ENCODE assay signal across 1 cellular context in genomic region chr2:157929871-157930667, GRCh38.
TF ChIP-seq lines count a peak whose summit lies in the region.

No MANE protein-coding gene starts in this region.

TF ChIP-seq in K562, 482 proteins besides CTCF, POLR2A, EP300 and RAD21 (continued from another document and continues in another):
- TF ChIP-seq ARID3B (CRISPR knock-in tag; IDR thresholded peaks at IDR 0.05; ENCODE audit: borderline replicate concordance) (0 out of 2 replicates have a peak, but pooled peaks have one; percentile 82), HDAC3 (IDR thresholded peaks at IDR 0.05; ENCODE audit: borderline replicate concordance, partially characterized antibody) (peak; percentile 99), TBP (optimal IDR thresholded peaks at IDR 0.05; ENCODE audit: low read depth, low read length) (no peak), TFE3 (CRISPR knock-in tag; IDR thresholded peaks at IDR 0.05) (no peak; the same call in 1 of the 2 replicates), CBX2 (IDR thresholded peaks at IDR 0.05; ENCODE audit: insufficient read depth, low read length, poor library complexity, severe bottlenecking) (no peak), ZNF639 (CRISPR knock-in tag; conservative IDR thresholded peaks at IDR 0.05 in 1 of 2, IDR thresholded peaks at IDR 0.05 in 1 of 2) (peak in 1 of 2 experiments; percentile 97; a peak in 2 of 4 replicates), SP2 (IDR thresholded peaks at IDR 0.05; ENCODE audit: extremely low read depth, low read depth, low read length, poor library complexity, severe bottlenecking) (no peak), ZNF217 (CRISPR knock-in tag; IDR thresholded peaks at IDR 0.05) (no peak), POLR2AphosphoS5 (IDR thresholded peaks at IDR 0.05; ENCODE audit: control insufficient read depth, insufficient read depth, low read depth, low read length) (peak; percentile 99), BRF2 (IDR thresholded peaks at IDR 0.05; ENCODE audit: borderline replicate concordance, insufficient read depth, insufficient read length) (no peak), GATAD2A (IDR thresholded peaks at IDR 0.05) (peak; percentile 85), ZNF174 (CRISPR knock-in tag; IDR thresholded peaks at IDR 0.05) (no peak), CBFA2T2 (conservative IDR thresholded peaks at IDR 0.05) (peak; percentile 100), KLF6 (CRISPR knock-in tag; IDR thresholded peaks at IDR 0.05; ENCODE audit: borderline replicate concordance) (peak; percentile 93), KLF10 (CRISPR knock-in tag; IDR thresholded peaks at IDR 0.05) (no peak), C11orf30 (IDR thresholded peaks at IDR 0.05; ENCODE audit: low read depth) (peak; percentile 76), FOXA1 (IDR thresholded peaks at IDR 0.05; ENCODE audit: borderline replicate concordance) (peak; percentile 97), HMG20B (CRISPR knock-in tag; IDR thresholded peaks at IDR 0.05) (no peak), NR1H2 (CRISPR knock-in tag; IDR thresholded peaks at IDR 0.05) (no peak), ETV5 (CRISPR knock-in tag; IDR thresholded peaks at IDR 0.05; ENCODE audit: low read depth) (no peak; the same call in 1 of the 2 replicates), ZNF717 (CRISPR knock-in tag; IDR thresholded peaks at IDR 0.05) (no peak), ZSCAN32 (CRISPR knock-in tag; IDR thresholded peaks at IDR 0.05) (peak; percentile 86), HLTF (IDR thresholded peaks at IDR 0.05) (peak; percentile 88), KDM5B (IDR thresholded peaks at IDR 0.05; ENCODE audit: insufficient replicate concordance, low read depth, low read length) (no peak)
- TF ChIP-seq, protein P1, sequence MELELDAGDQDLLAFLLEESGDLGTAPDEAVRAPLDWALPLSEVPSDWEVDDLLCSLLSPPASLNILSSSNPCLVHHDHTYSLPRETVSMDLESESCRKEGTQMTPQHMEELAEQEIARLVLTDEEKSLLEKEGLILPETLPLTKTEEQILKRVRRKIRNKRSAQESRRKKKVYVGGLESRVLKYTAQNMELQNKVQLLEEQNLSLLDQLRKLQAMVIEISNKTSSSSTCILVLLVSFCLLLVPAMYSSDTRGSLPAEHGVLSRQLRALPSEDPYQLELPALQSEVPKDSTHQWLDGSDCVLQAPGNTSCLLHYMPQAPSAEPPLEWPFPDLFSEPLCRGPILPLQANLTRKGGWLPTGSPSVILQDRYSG (tag; conservative IDR thresholded peaks at IDR 0.05; ENCODE audit: low read depth) = peak; percentile 98
- TF ChIP-seq, protein P2, sequence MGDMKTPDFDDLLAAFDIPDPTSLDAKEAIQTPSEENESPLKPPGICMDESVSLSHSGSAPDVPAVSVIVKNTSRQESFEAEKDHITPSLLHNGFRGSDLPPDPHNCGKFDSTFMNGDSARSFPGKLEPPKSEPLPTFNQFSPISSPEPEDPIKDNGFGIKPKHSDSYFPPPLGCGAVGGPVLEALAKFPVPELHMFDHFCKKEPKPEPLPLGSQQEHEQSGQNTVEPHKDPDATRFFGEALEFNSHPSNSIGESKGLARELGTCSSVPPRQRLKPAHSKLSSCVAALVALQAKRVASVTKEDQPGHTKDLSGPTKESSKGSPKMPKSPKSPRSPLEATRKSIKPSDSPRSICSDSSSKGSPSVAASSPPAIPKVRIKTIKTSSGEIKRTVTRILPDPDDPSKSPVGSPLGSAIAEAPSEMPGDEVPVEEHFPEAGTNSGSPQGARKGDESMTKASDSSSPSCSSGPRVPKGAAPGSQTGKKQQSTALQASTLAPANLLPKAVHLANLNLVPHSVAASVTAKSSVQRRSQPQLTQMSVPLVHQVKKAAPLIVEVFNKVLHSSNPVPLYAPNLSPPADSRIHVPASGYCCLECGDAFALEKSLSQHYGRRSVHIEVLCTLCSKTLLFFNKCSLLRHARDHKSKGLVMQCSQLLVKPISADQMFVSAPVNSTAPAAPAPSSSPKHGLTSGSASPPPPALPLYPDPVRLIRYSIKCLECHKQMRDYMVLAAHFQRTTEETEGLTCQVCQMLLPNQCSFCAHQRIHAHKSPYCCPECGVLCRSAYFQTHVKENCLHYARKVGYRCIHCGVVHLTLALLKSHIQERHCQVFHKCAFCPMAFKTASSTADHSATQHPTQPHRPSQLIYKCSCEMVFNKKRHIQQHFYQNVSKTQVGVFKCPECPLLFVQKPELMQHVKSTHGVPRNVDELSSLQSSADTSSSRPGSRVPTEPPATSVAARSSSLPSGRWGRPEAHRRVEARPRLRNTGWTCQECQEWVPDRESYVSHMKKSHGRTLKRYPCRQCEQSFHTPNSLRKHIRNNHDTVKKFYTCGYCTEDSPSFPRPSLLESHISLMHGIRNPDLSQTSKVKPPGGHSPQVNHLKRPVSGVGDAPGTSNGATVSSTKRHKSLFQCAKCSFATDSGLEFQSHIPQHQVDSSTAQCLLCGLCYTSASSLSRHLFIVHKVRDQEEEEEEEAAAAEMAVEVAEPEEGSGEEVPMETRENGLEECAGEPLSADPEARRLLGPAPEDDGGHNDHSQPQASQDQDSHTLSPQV (IDR thresholded peaks at IDR 0.05) = peak; percentile 99
- TF ChIP-seq, protein P3, sequence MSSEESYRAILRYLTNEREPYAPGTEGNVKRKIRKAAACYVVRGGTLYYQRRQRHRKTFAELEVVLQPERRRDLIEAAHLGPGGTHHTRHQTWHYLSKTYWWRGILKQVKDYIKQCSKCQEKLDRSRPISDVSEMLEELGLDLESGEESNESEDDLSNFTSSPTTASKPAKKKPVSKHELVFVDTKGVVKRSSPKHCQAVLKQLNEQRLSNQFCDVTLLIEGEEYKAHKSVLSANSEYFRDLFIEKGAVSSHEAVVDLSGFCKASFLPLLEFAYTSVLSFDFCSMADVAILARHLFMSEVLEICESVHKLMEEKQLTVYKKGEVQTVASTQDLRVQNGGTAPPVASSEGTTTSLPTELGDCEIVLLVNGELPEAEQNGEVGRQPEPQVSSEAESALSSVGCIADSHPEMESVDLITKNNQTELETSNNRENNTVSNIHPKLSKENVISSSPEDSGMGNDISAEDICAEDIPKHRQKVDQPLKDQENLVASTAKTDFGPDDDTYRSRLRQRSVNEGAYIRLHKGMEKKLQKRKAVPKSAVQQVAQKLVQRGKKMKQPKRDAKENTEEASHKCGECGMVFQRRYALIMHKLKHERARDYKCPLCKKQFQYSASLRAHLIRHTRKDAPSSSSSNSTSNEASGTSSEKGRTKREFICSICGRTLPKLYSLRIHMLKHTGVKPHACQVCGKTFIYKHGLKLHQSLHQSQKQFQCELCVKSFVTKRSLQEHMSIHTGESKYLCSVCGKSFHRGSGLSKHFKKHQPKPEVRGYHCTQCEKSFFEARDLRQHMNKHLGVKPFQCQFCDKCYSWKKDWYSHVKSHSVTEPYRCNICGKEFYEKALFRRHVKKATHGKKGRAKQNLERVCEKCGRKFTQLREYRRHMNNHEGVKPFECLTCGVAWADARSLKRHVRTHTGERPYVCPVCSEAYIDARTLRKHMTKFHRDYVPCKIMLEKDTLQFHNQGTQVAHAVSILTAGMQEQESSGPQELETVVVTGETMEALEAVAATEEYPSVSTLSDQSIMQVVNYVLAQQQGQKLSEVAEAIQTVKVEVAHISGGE (CRISPR knock-in tag; IDR thresholded peaks at IDR 0.05) = peak in 1 of 3 experiments; percentile 87; a peak in 2 of 6 replicates
- TF ChIP-seq, protein P4, sequence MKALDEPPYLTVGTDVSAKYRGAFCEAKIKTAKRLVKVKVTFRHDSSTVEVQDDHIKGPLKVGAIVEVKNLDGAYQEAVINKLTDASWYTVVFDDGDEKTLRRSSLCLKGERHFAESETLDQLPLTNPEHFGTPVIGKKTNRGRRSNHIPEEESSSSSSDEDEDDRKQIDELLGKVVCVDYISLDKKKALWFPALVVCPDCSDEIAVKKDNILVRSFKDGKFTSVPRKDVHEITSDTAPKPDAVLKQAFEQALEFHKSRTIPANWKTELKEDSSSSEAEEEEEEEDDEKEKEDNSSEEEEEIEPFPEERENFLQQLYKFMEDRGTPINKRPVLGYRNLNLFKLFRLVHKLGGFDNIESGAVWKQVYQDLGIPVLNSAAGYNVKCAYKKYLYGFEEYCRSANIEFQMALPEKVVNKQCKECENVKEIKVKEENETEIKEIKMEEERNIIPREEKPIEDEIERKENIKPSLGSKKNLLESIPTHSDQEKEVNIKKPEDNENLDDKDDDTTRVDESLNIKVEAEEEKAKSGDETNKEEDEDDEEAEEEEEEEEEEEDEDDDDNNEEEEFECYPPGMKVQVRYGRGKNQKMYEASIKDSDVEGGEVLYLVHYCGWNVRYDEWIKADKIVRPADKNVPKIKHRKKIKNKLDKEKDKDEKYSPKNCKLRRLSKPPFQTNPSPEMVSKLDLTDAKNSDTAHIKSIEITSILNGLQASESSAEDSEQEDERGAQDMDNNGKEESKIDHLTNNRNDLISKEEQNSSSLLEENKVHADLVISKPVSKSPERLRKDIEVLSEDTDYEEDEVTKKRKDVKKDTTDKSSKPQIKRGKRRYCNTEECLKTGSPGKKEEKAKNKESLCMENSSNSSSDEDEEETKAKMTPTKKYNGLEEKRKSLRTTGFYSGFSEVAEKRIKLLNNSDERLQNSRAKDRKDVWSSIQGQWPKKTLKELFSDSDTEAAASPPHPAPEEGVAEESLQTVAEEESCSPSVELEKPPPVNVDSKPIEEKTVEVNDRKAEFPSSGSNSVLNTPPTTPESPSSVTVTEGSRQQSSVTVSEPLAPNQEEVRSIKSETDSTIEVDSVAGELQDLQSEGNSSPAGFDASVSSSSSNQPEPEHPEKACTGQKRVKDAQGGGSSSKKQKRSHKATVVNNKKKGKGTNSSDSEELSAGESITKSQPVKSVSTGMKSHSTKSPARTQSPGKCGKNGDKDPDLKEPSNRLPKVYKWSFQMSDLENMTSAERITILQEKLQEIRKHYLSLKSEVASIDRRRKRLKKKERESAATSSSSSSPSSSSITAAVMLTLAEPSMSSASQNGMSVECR (CRISPR knock-in tag; IDR thresholded peaks at IDR 0.05) = no peak
- TF ChIP-seq, protein P5, sequence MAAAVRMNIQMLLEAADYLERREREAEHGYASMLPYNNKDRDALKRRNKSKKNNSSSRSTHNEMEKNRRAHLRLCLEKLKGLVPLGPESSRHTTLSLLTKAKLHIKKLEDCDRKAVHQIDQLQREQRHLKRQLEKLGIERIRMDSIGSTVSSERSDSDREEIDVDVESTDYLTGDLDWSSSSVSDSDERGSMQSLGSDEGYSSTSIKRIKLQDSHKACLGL (CRISPR knock-in tag; IDR thresholded peaks at IDR 0.05; ENCODE audit: borderline replicate concordance, poor library complexity, severe bottlenecking) = peak; percentile 27
- TF ChIP-seq, protein P6, sequence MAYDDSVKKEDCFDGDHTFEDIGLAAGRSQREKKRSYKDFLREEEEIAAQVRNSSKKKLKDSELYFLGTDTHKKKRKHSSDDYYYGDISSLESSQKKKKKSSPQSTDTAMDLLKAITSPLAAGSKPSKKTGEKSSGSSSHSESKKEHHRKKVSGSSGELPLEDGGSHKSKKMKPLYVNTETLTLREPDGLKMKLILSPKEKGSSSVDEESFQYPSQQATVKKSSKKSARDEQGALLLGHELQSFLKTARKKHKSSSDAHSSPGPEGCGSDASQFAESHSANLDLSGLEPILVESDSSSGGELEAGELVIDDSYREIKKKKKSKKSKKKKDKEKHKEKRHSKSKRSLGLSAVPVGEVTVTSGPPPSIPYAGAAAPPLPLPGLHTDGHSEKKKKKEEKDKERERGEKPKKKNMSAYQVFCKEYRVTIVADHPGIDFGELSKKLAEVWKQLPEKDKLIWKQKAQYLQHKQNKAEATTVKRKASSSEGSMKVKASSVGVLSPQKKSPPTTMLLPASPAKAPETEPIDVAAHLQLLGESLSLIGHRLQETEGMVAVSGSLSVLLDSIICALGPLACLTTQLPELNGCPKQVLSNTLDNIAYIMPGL (CRISPR knock-in tag; IDR thresholded peaks at IDR 0.05) = no peak
